ENCODE assay signal across 9 cellular contexts in the genomic region with DNA sequence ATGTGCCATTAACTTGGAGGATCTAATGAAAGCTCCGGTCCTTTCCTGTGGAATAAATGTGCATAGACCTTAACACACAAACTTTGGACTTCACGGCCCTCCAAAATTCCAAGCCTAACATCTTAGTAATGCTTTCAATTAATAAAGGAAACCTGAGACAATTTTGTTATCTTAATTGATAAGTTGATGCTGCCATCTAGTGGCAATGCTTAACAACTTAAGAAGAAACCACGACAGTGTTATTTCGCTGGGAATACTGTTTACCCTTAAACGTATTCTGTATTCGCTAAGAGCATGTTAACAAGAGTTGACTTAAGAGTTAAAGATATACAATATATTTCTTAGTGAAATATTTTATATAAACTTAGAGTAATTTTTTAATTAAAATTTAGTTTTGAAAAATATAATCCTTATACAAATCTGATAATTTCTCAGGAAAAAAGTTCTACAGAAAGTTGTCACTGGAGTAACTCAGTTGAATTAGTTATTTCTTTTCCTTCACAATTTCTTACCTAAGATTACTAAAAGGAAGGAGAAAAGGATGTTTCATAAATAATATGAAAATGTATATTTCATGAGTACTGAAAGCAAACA.
DNase-seq lines count a peak whose midpoint lies in the region; ATAC-seq, FAIRE-seq and TF ChIP-seq lines count a peak whose summit lies in the region.
"Had no signal": no experiment of that assay in that cellular context is flagged by ENCODE, and none has a peak within 500 bp of the region (broad histone marks: within the 10 kb centered on the region; RNA-seq: fewer than 3 reads in every experiment).

No MANE protein-coding gene starts in this region.

- peak; percentile 11 for DNase-seq in AG09319 (ENCODE audit: extremely low read depth, low read depth)
- DNase-seq in GM13976 (ENCODE audit: low spot score): peak; percentile 12
- peak; percentile 56 for DNase-seq in NCI-H2029 (lab: John Stamatoyannopoulos, UW)
- peak; percentile 24 for DNase-seq in amniotic stem cell (lab: John Stamatoyannopoulos, UW)
- peak; percentile 79 for DNase-seq in inferior parietal cortex (ENCODE audit: extremely low spot score)
- DNase-seq in urothelium cell line (ENCODE audit: low spot score): peak; percentile 31

- no peak for ATAC-seq in GM18909 (IDR thresholded peaks at IDR 0.05; ENCODE audit: poor library complexity, unreplicated experiment)
- ATAC-seq in HG03196 (IDR thresholded peaks at IDR 0.05; ENCODE audit: unreplicated experiment): no peak
- ATAC-seq: naive thymus-derived CD8-positive, alpha-beta T cell had no signal

- in situ Hi-C loops in GM13976 (cut with MboI; ENCODE audit: low sequenced_read_pairs, unreplicated experiment): loop anchor here (25.0 kb wide), 1 partner anchor 846 kb away; a partner anchor contains a TSS

- TF ChIP-seq CTCF in AG09319 (IDR thresholded peaks at IDR 0.05; ENCODE audit: low read depth, low read length): peak; percentile 55
- TF ChIP-seq CTCF in GM13976 (IDR thresholded peaks at IDR 0.05; ENCODE audit: borderline replicate concordance, control extremely low read depth, extremely low read depth, insufficient read depth, missing control alignments): peak; percentile 20

- FAIRE-seq in urothelium cell line (lab: Jason Lieb, UNC): no peak

Comparison
In these comparisons a context has a peak if more than half of its experiments do, and no peak if none do; other contexts are left out.
1. DNase-seq: peak in every context shown above with its lines; median percentile 79 in inferior parietal cortex; 56 in NCI-H2029; 31 in urothelium cell line; 24 in amniotic stem cell; 12 in GM13976; 11 in AG09319.